In genomic region chr12:6067152-6067916, GRCh38 we compare ENCODE assay signal across 10 cellular contexts. TPM values are rescaled to one million over a fixed set of nuclear protein-coding genes. Genes with fewer than 3 reads are reported as not detected.
A peak's percentile ranks its signal among the peaks of the same experiment; 100 is the strongest.
DNase-seq lines count a peak whose midpoint lies in the region; ATAC-seq and TF ChIP-seq lines count a peak whose summit lies in the region.
"Had no signal": no experiment of that assay in that cellular context is flagged by ENCODE, and none has a peak within 500 bp of the region (broad histone marks: within the 10 kb centered on the region; RNA-seq: fewer than 3 reads in every experiment).

No MANE protein-coding gene starts in this region.

- H3K27me3 Mint-ChIP-seq in activated naive CD4-positive, alpha-beta T cell treated with anti-CD3 and anti-CD28 coated beads, Interleukin-2, amount 50 U/mL, for 24 hours, result no peaks in the 10 kb centered on the region
- H3K27me3 Mint-ChIP-seq in WTC11 (ENCODE audit: low read depth), result no peaks in the 10 kb centered on the region
- peaks cover 29% of the 10 kb centered on the region for H3K27me3 Mint-ChIP-seq in T-helper 17 cell

- peaks cover 21% of the 10 kb centered on the region for H3K4me1 Mint-ChIP-seq in activated naive CD4-positive, alpha-beta T cell treated with anti-CD3 and anti-CD28 coated beads, Interleukin-2, amount 50 U/mL, for 24 hours
- peaks cover 18% of the 10 kb centered on the region for H3K4me1 Mint-ChIP-seq in WTC11
- H3K4me1 Mint-ChIP-seq in T-helper 17 cell, result peaks cover 17% of the 10 kb centered on the region

- ATAC-seq in WTC11, result peak; percentile 60
- ATAC-seq in GM21529 (IDR thresholded peaks at IDR 0.05; ENCODE audit: unreplicated experiment), result no peak
- no peak for ATAC-seq in T-helper 17 cell

- H3K9me3 Mint-ChIP-seq in activated naive CD4-positive, alpha-beta T cell treated with anti-CD3 and anti-CD28 coated beads, Interleukin-2, amount 50 U/mL, for 24 hours, result no peaks in the 10 kb centered on the region
- H3K9me3 Mint-ChIP-seq in WTC11, result no peaks in the 10 kb centered on the region
- H3K9me3 Mint-ChIP-seq: CD4-positive, alpha-beta T cell had no signal

- no peak overlapping the region for H3K4me3 ChIP-seq in uterus

- H3K4me3 Mint-ChIP-seq in activated naive CD4-positive, alpha-beta T cell treated with anti-CD3 and anti-CD28 coated beads, Interleukin-2, amount 50 U/mL, for 24 hours, result no peak overlapping the region
- H3K4me3 Mint-ChIP-seq in WTC11 (no peak overlapping the region), T-helper 17 cell (no peak overlapping the region)
- H3K4me3 Mint-ChIP-seq: CD4-positive, alpha-beta T cell had no signal

- H3K9me3 ChIP-seq in uterus (no peaks in the 10 kb centered on the region), T-helper 17 cell (ENCODE audit: control insufficient read depth, low read length, poor library complexity, severe bottlenecking) (no peaks in the 10 kb centered on the region)

- H3K4me1 ChIP-seq in uterus, result no peaks in the 10 kb centered on the region

- TF ChIP-seq CTCF in WTC11 (IDR thresholded peaks at IDR 0.05) (no peak), uterus (IDR thresholded peaks at IDR 0.05) (peak; percentile 43 to 48 (median 46))

- no peaks in the 10 kb centered on the region for H3K27me3 ChIP-seq in uterus

- POLR2A ChIA-PET in WTC11 (lab: Charles Lee), result no interaction called here

- H3K36me3 ChIP-seq in uterus, result no peaks in the 10 kb centered on the region

- no peak for DNase-seq in activated naive CD4-positive, alpha-beta T cell treated with Interleukin-2 at 50 U/mL for 16 hours
- DNase-seq in WTC11 (ENCODE audit: low spot score) (peak; percentile 75), iPS-NIHi11 (ENCODE audit: low spot score) (peak; percentile 75), uterus (peak; percentile 37 to 58), T-helper 17 cell (no peak)
- DNase-seq in stimulated activated CD4-positive, alpha-beta T cell treated with anti-CD3 and anti-CD28 coated beads, Interleukin-4, amount 100 ng/mL, for 24 hours, result no peak
- DNase-seq: CD4-positive, alpha-beta T cell; kidney glomerular epithelial cell had no signal

- intact Hi-C loops in uterus (cut with DNase I; ENCODE audit: low total_unique reads), result loop anchor here (5.0 to 10.0 kb wide), 2 partner anchors 117 to 215 kb away; no protein-coding TSS in a partner anchor

- H3K27ac ChIP-seq in uterus, result no peak overlapping the region

- no peak for TF ChIP-seq POLR2A in uterus (IDR thresholded peaks at IDR 0.05)

- peak overlapping the region; percentile 17 for H3K27ac Mint-ChIP-seq in activated naive CD4-positive, alpha-beta T cell treated with anti-CD3 and anti-CD28 coated beads, Interleukin-2, amount 50 U/mL, for 24 hours
- H3K27ac Mint-ChIP-seq in WTC11 (no peak overlapping the region; the same call in 1 of the 2 replicates), T-helper 17 cell (no peak overlapping the region)
- H3K27ac Mint-ChIP-seq: CD4-positive, alpha-beta T cell had no signal

- CTCF ChIA-PET in WTC11 (lab: Charles Lee), result interaction anchor here (0.6 to 9.7 kb wide), 32 partner anchors 9 to 511 kb away, joined by 3 to 84 read pairs (median 4); partner anchors contain the start of genes CD9 and PLEKHG6

- H3K36me3 Mint-ChIP-seq in activated naive CD4-positive, alpha-beta T cell treated with anti-CD3 and anti-CD28 coated beads, Interleukin-2, amount 50 U/mL, for 24 hours, result no peaks in the 10 kb centered on the region
- no peaks in the 10 kb centered on the region for H3K36me3 Mint-ChIP-seq in WTC11
- H3K36me3 Mint-ChIP-seq in T-helper 17 cell (ENCODE audit: low read depth), result no peaks in the 10 kb centered on the region

TF ChIP-seq in WTC11, 78 proteins besides CTCF, POLR2A, EP300 and RAD21:
- 0 out of 2 replicates have a peak, but pooled peaks have one; percentile 21 for TF ChIP-seq TEAD1 (CRISPR knock-in tag; IDR thresholded peaks at IDR 0.05)
- TF ChIP-seq ZNF532 (CRISPR knock-in tag; IDR thresholded peaks at IDR 0.05; ENCODE audit: borderline replicate concordance), result no peak

RNA-seq across cellular contexts. Expression of gene VWF, which starts 57.1 kb away (rescaled TPM):
- 0.48 to 0.98 TPM (median 0.78 TPM) in 3 replicates for total RNA-seq in WTC11 (2021)
- 100 to 1,000 TPM; 122 to 949 (median 380) TPM for total RNA-seq in uterus
- total RNA-seq in T-helper 17 cell, result 1 to 10 TPM in 1 of 2 donors, under 1 TPM in 1; 0.55 to 4.1 TPM

Comparison
In these comparisons a context has a peak if more than half of its experiments do, and no peak if none do; other contexts are left out.
1. DNase-seq: peak in WTC11 (single experiment), iPS-NIHi11 (single experiment) and uterus (2 of 2); none in activated naive CD4-positive, alpha-beta T cell treated with Interleukin-2 at 50 U/mL for 16 hours (single experiment), stimulated activated CD4-positive, alpha-beta T cell treated with anti-CD3 and anti-CD28 coated beads, Interleukin-4, amount 100 ng/mL, for 24 hours (single experiment) and T-helper 17 cell (0 of 3).
2. RNA of gene VWF, which starts 57.1 kb away (total RNA-seq): 122 to 949 TPM in uterus; 0.55 to 4.1 TPM in T-helper 17 cell and 0.48 to 0.98 TPM in WTC11; every median in the first group is over 10 times any median in the second.